22 cellular contexts compared by ENCODE assay signal in genomic region chr2:237596856-237597679, GRCh38. TPM values are rescaled to one million over a fixed set of nuclear protein-coding genes. Genes with fewer than 3 reads are reported as not detected.
DNase-seq lines count a peak whose midpoint lies in the region; ATAC-seq and TF ChIP-seq lines count a peak whose summit lies in the region.
"Had no signal": no experiment of that assay in that cellular context is flagged by ENCODE, and none has a peak within 500 bp of the region (broad histone marks: within the 10 kb centered on the region; RNA-seq: fewer than 3 reads in every experiment).

No MANE protein-coding gene starts in this region.

- H3K4me3 Mint-ChIP-seq in progenitor cell of endocrine pancreas (ENCODE audit: low read depth) = no peak overlapping the region
- H3K4me3 Mint-ChIP-seq: activated naive CD8-positive, alpha-beta T cell treated with anti-CD3 and anti-CD28 coated beads, Interleukin-2, amount 50 U/mL, for 24 hours had no signal

- H3K9me3 Mint-ChIP-seq in progenitor cell of endocrine pancreas (ENCODE audit: low read depth) = no peaks in the 10 kb centered on the region
- H3K9me3 Mint-ChIP-seq: activated naive CD8-positive, alpha-beta T cell treated with anti-CD3 and anti-CD28 coated beads, Interleukin-2, amount 50 U/mL, for 24 hours had no signal

- DNase-seq in H7 = peak; percentile 43
- no peak for DNase-seq in ascending aorta (ENCODE audit: low spot score in 2 of 2)
- peak; percentile 41 for DNase-seq in left lobe of liver (ENCODE audit: low spot score)
- peak; percentile 55 for DNase-seq in sigmoid colon
- DNase-seq in activated effector memory CD4-positive, alpha-beta T cell treated with anti-CD3 and anti-CD28 coated beads, Interleukin-2, amount 50 U/mL, for 16 hours = no peak
- DNase-seq in progenitor cell of endocrine pancreas (ENCODE audit: low spot score, unreplicated experiment) = no peak
- DNase-seq in psoas muscle = no peak
- DNase-seq: activated CD4-positive, alpha-beta T cell treated with anti-CD3 and anti-CD28 coated beads for 1 hour; activated CD8-positive, alpha-beta memory T cell treated with anti-CD3 and anti-CD28 coated beads for 24 hours; activated naive CD8-positive, alpha-beta T cell treated with anti-CD3 and anti-CD28 coated beads, Interleukin-2, amount 50 U/mL, for 24 hours; EL; IMR-90; kidney glomerular epithelial cell; NCI-H1048; NCI-H1694; NCI-H446 treated with DMSO at 0.1 percent for 48 hours; nucleus accumbens; SK-N-SH; stimulated activated CD4-positive, alpha-beta T cell treated with anti-CD3 and anti-CD28 coated beads, Interleukin-2, amount 100 ng/mL, for 24 hours had no signal

- WGBS in sigmoid colon, 2 donors = 86 to 89% methylated on average over 21 of the region's 21 CpGs
- 90 to 96% (median 94%) methylated on average over 21 of the region's 21 CpGs for WGBS in psoas muscle, 3 donors

- no peak overlapping the region for H3K27ac Mint-ChIP-seq in progenitor cell of endocrine pancreas
- H3K27ac Mint-ChIP-seq: activated naive CD8-positive, alpha-beta T cell treated with anti-CD3 and anti-CD28 coated beads, Interleukin-2, amount 50 U/mL, for 24 hours had no signal

- H3K27me3 ChIP-seq in H7 (ENCODE audit: control insufficient read depth, insufficient read depth, low read length) (no peaks in the 10 kb centered on the region; the same call in 1 of the 2 replicates), ascending aorta (no peaks in the 10 kb centered on the region), sigmoid colon (no peaks in the 10 kb centered on the region), psoas muscle (ENCODE audit: insufficient read depth in 3 of 3, low read length in 2 of 3) (no peaks in the 10 kb centered on the region)
- H3K27me3 ChIP-seq: suprapubic skin had no signal

- ATAC-seq in left lobe of liver (no peak), psoas muscle (no peak)
- ATAC-seq: activated naive CD8-positive, alpha-beta T cell treated with anti-CD3 and anti-CD28 coated beads, Interleukin-2, amount 50 U/mL, for 24 hours; GM12878 had no signal

- intact Hi-C loops in ascending aorta (cut with DNase I) (loop anchor here (5.0 kb wide), 1 partner anchor 80 kb away; no protein-coding TSS in a partner anchor), sigmoid colon (cut with DNase I) (no loop called here), psoas muscle (cut with DNase I) (loop anchor here in 1 of 2 donors (5.0 kb wide), 1 partner anchor 75 kb away; no protein-coding TSS in a partner anchor)

- no peaks in the 10 kb centered on the region for H3K9me3 ChIP-seq in ascending aorta
- H3K9me3 ChIP-seq in sigmoid colon = no peaks in the 10 kb centered on the region
- no peaks in the 10 kb centered on the region for H3K9me3 ChIP-seq in psoas muscle
- H3K9me3 ChIP-seq: SK-N-SH, suprapubic skin had no signal

- H3K4me3 ChIP-seq in H7 (ENCODE audit: insufficient read depth, low read depth, low read length) = no peak overlapping the region
- no peak overlapping the region for H3K4me3 ChIP-seq in ascending aorta
- H3K4me3 ChIP-seq in sigmoid colon = no peak overlapping the region
- H3K4me3 ChIP-seq in psoas muscle = no peak overlapping the region
- H3K4me3 ChIP-seq: GM12878, suprapubic skin had no signal

- H3K27ac ChIP-seq in ascending aorta = peak overlapping the region; percentile 90
- H3K27ac ChIP-seq in sigmoid colon = no peak overlapping the region
- H3K27ac ChIP-seq in psoas muscle = no peak overlapping the region
- H3K27ac ChIP-seq: suprapubic skin had no signal

- H3K4me1 ChIP-seq in ascending aorta = peaks cover 26 to 49% of the 10 kb centered on the region in 2 donors
- H3K4me1 ChIP-seq in sigmoid colon = peaks cover 0 to 48% (median 44%) of the 10 kb centered on the region in 4 donors
- H3K4me1 ChIP-seq in psoas muscle = peaks cover 30% of the 10 kb centered on the region

- peaks cover 22% of the 10 kb centered on the region for H3K4me1 Mint-ChIP-seq in progenitor cell of endocrine pancreas (ENCODE audit: low read depth)
- H3K4me1 Mint-ChIP-seq: activated naive CD8-positive, alpha-beta T cell treated with anti-CD3 and anti-CD28 coated beads, Interleukin-2, amount 50 U/mL, for 24 hours had no signal

- H3K36me3 ChIP-seq in H7 (replicated peaks; ENCODE audit: control insufficient read depth, insufficient read depth, low read length) = no peaks in the 10 kb centered on the region
- H3K36me3 ChIP-seq in ascending aorta = no peaks in the 10 kb centered on the region
- no peaks in the 10 kb centered on the region for H3K36me3 ChIP-seq in sigmoid colon
- H3K36me3 ChIP-seq in psoas muscle (ENCODE audit: insufficient read depth in 1 of 2, low read depth in 1 of 2) = no peaks in the 10 kb centered on the region
- H3K36me3 ChIP-seq: suprapubic skin had no signal

- TF ChIP-seq POLR2A in sigmoid colon (IDR thresholded peaks at IDR 0.05) = no peak

- peaks cover 52% of the 10 kb centered on the region for H3K27me3 Mint-ChIP-seq in progenitor cell of endocrine pancreas
- H3K27me3 Mint-ChIP-seq: activated naive CD8-positive, alpha-beta T cell treated with anti-CD3 and anti-CD28 coated beads, Interleukin-2, amount 50 U/mL, for 24 hours had no signal

- no peak for TF ChIP-seq EP300 in sigmoid colon (IDR thresholded peaks at IDR 0.05)

- no peaks in the 10 kb centered on the region for H3K36me3 Mint-ChIP-seq in progenitor cell of endocrine pancreas (ENCODE audit: insufficient read depth)

- no peak for TF ChIP-seq CTCF in ascending aorta (IDR thresholded peaks at IDR 0.05)
- TF ChIP-seq CTCF in sigmoid colon (IDR thresholded peaks at IDR 0.05) = no peak
- TF ChIP-seq CTCF in progenitor cell of endocrine pancreas (IDR thresholded peaks at IDR 0.05; ENCODE audit: unreplicated experiment) = no peak
- no peak for TF ChIP-seq CTCF in psoas muscle (IDR thresholded peaks at IDR 0.05)

RNA-seq across cellular contexts. Expression of gene RAB17, which starts 6.5 kb away (rescaled TPM):
- 23.3 and 25.5 TPM in 2 replicates for total RNA-seq in H7 (2014; rRNA removed; shearing (Covaris generic))
- 0.32 TPM for total RNA-seq in ascending aorta
- total RNA-seq in left lobe of liver = 88.5 TPM
- 1 to 10 TPM in 1 of 4 donors, under 1 TPM in 3; 0.33 to 2.8 (median 0.45) TPM for total RNA-seq in sigmoid colon
- polyA plus RNA-seq in sigmoid colon = 10 to 100 TPM; 34.4 to 48.8 (median 38.4) TPM
- total RNA-seq in progenitor cell of endocrine pancreas = 49.9 and 52.0 TPM in 2 replicates
- 1 to 10 TPM; 1.1 to 1.5 (median 1.2) TPM for total RNA-seq in psoas muscle
- polyA plus RNA-seq in psoas muscle = 1 to 10 TPM in 1 of 3 donors, under 1 TPM in 2; 0.52 to 1.3 (median 0.80) TPM
- total RNA-seq: IMR-90; T-helper 2 cell treated with Interferon-gamma antibody and Interleukin-4, amounts not matched to agents 100 ng/mL and 5 ng/mL, for 36 hours had no signal

RNA-seq across cellular contexts. Expression of gene LRRFIP1, which starts 30.3 kb away (rescaled TPM):
- 49.9 and 101 TPM in 2 replicates for total RNA-seq in H7 (2014; rRNA removed; shearing (Covaris generic))
- total RNA-seq in ascending aorta = 133 TPM
- total RNA-seq in left lobe of liver = 33.6 TPM
- 100 to 1,000 TPM; 112 to 185 (median 136) TPM for total RNA-seq in sigmoid colon
- 10 to 100 TPM; 42.0 to 73.8 (median 63.3) TPM for polyA plus RNA-seq in sigmoid colon
- total RNA-seq in progenitor cell of endocrine pancreas = 68.6 and 71.4 TPM in 2 replicates
- total RNA-seq in psoas muscle = 100 to 1,000 TPM in 1 of 4 donors, 10 to 100 TPM in 3; 91.9 to 108 (median 93.4) TPM
- 10 to 100 TPM; 42.3 to 62.6 (median 50.4) TPM for polyA plus RNA-seq in psoas muscle

RNA-seq across cellular contexts. Expression of gene PRLH, which starts 30.7 kb away (rescaled TPM):
- not detected in 2 replicates for total RNA-seq in H7 (2014; rRNA removed; shearing (Covaris generic))
- total RNA-seq in ascending aorta (not detected), left lobe of liver (not detected), sigmoid colon (not detected), progenitor cell of endocrine pancreas (not detected in 2 replicates), psoas muscle (not detected)
- polyA plus RNA-seq in sigmoid colon (not detected), psoas muscle (not detected)
- total RNA-seq: GM12878; IMR-90; suprapubic skin; T-helper 2 cell treated with Interferon-gamma antibody and Interleukin-4, amounts not matched to agents 100 ng/mL and 5 ng/mL, for 36 hours had no signal
- polyA plus RNA-seq: GM12878, IMR-90, SK-N-SH had no signal

Comparison
In these comparisons a context has a peak if more than half of its experiments do, and no peak if none do; other contexts are left out.
1. DNase-seq: peak in H7 (single experiment), left lobe of liver (single experiment) and sigmoid colon (single experiment); none in ascending aorta (0 of 2), activated effector memory CD4-positive, alpha-beta T cell treated with anti-CD3 and anti-CD28 coated beads, Interleukin-2, amount 50 U/mL, for 16 hours (single experiment), progenitor cell of endocrine pancreas (single experiment) and psoas muscle (0 of 2).
2. H3K27ac ChIP-seq: peak in ascending aorta (2 of 2); none in sigmoid colon (0 of 4) and psoas muscle (single experiment).